ENCODE assay signal across 7 cellular contexts in the genomic region with DNA sequence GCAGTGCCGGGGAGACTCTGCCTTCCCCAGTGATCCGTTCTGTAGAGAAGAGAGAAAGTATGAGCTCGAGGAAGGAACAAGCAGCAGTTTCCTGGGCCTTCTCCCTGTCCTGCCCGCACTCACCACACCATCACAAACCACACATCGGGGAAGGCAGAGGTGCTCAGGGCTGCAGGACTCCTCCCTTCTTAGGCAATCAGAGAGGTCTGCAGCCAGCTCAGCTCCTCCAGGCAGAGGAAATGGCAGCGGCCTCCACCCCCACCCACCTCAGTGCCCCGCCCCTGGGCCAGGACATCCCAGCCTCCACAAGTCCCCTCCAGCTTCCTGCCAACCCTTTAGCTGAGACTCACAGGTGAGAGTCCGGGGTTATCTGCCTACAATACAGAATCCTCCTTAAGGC. TPM values are rescaled to one million over a fixed set of nuclear protein-coding genes. Genes with fewer than 3 reads are reported as not detected.
DNase-seq lines count a peak whose midpoint lies in the region; ATAC-seq lines count a peak whose summit lies in the region.

No MANE protein-coding gene starts in this region.

- H3K4me1 Mint-ChIP-seq in immature natural killer cell, result peaks cover 72 to 76% of the 10 kb centered on the region in 2 donors

- no peak for ATAC-seq in HG02588 (IDR thresholded peaks at IDR 0.05; ENCODE audit: unreplicated experiment)

- peak overlapping the region; percentile 87 to 93 (median 90) for H3K27ac Mint-ChIP-seq in immature natural killer cell

- H3K27me3 Mint-ChIP-seq in immature natural killer cell (ENCODE audit: low read depth in 3 of 3), result peaks cover 1 to 19% (median 6%) of the 10 kb centered on the region in 3 donors

- peak; percentile 90 for DNase-seq in MV-4-11 (lab: John Stamatoyannopoulos, UW)
- DNase-seq in activated T-cell treated with anti-CD3 and anti-CD28 coated beads for 4 hours, result peak; percentile 42
- DNase-seq in immature natural killer cell, result peak; percentile 47 to 64 (median 63)
- peak in 5 of 6 experiments; percentile 8 to 48 (median 24) for DNase-seq in stimulated activated naive CD4-positive, alpha-beta T cell (lab: John Stamatoyannopoulos, UW)
- no peak for DNase-seq in NCI-H1436 (lab: John Stamatoyannopoulos, UW)
- DNase-seq in RPMI8226, result no peak

- no peaks in the 10 kb centered on the region for H3K9me3 Mint-ChIP-seq in immature natural killer cell

- H3K4me3 Mint-ChIP-seq in immature natural killer cell, result peak overlapping the region; percentile 81 to 94 (median 88)

- H3K36me3 Mint-ChIP-seq in immature natural killer cell, result peaks cover 3 to 20% (median 6%) of the 10 kb centered on the region in 3 donors

RNA-seq across cellular contexts. Expression of a gene that starts 2.0 kb away (rescaled TPM):
- polyA plus RNA-seq in immature natural killer cell, result 10 to 100 TPM in 2 of 3 donors, 1 to 10 TPM in 1; 6.8 to 31.2 (median 10.3) TPM

RNA-seq across cellular contexts. Expression of a gene that starts 2.7 kb away (rescaled TPM):
- 100 to 1,000 TPM in 1 of 3 donors, 10 to 100 TPM in 2; 43.3 to 104 (median 88.7) TPM for polyA plus RNA-seq in immature natural killer cell

RNA-seq across cellular contexts. Expression of a gene that starts 27.1 kb away (rescaled TPM):
- under 1 TPM in 1 of 3 donors, not detected in 2; 0.04 TPM for polyA plus RNA-seq in immature natural killer cell

RNA-seq across cellular contexts. Expression of a gene that starts 27.6 kb away (rescaled TPM):
- polyA plus RNA-seq in immature natural killer cell, result not detected

Comparison
In these comparisons a context has a peak if more than half of its experiments do, and no peak if none do; other contexts are left out.
1. DNase-seq: peak in MV-4-11 (single experiment), activated T-cell treated with anti-CD3 and anti-CD28 coated beads for 4 hours (single experiment), immature natural killer cell (3 of 3) and stimulated activated naive CD4-positive, alpha-beta T cell (5 of 6); none in NCI-H1436 (single experiment) and RPMI8226 (single experiment).